25 cellular contexts compared by ENCODE assay signal in genomic region chr17:21814776-21815175, GRCh38.
"Had no signal": no experiment of that assay in that cellular context is flagged by ENCODE, and none has a peak within 500 bp of the region (broad histone marks: within the 10 kb centered on the region; RNA-seq: fewer than 3 reads in every experiment).

No MANE protein-coding gene starts in this region.

- DNase-seq: activated B cell treated with CpG ODN at 0.5 μM for 24 hours; activated CD4-positive, alpha-beta memory T cell treated with anti-CD3 and anti-CD28 coated beads, Interleukin-2, amount 10 ng/mL, durations not matched to agents 7 days and 5 days; activated CD4-positive, alpha-beta T cell treated with anti-CD3 and anti-CD28 coated beads for 48 hours; activated naive CD4-positive, alpha-beta T cell treated with Interleukin-2 at 50 U/mL for 16 hours; activated T-cell treated with anti-CD3 and anti-CD28 coated beads, Interleukin-2, amount 50 U/mL, for 24 hours; anterior cingulate cortex; brain microvascular endothelial cell; cortex of kidney; erythroblast; gastrocnemius medialis; heart left ventricle; immature natural killer cell; naive B cell; sigmoid colon; SK-N-SH; stimulated activated CD4-positive, alpha-beta T cell treated with anti-CD3 and anti-CD28 coated beads, Interleukin-4, amount 100 ng/mL, for 4 hours; stimulated activated naive CD4-positive, alpha-beta T cell; T-cell; T-helper 9 cell; tibial artery; uterus had no signal

- H3K27me3 ChIP-seq: brain microvascular endothelial cell, neural progenitor cell, sigmoid colon, tibial artery, uterus had no signal

- H3K36me3 ChIP-seq: brain microvascular endothelial cell, gastrocnemius medialis, heart left ventricle, pancreas, sigmoid colon, tibial artery, uterus had no signal

- H3K36me3 Mint-ChIP-seq: immature natural killer cell, naive B cell, T-cell had no signal

- H3K27ac ChIP-seq: brain microvascular endothelial cell, gastrocnemius medialis, heart left ventricle, neural progenitor cell, pancreas, sigmoid colon, tibial artery, uterus had no signal

- H3K27ac Mint-ChIP-seq: activated B cell treated with CpG ODN at 0.5 μM for 24 hours; activated CD4-positive, alpha-beta memory T cell treated with anti-CD3 and anti-CD28 coated beads, Interleukin-2, amount 10 ng/mL, durations not matched to agents 7 days and 5 days; activated T-cell treated with anti-CD3 and anti-CD28 coated beads, Interleukin-2, amount 50 U/mL, for 24 hours; activated T-helper 2 cell treated with anti-CD3 and anti-CD28 coated beads, Interferon-gamma antibody, Interleukin-2, Interleukin-4, amounts not matched to agents 10 μg/mL and 5 μg/mL and 100 μg/mL, durations not matched to agents 14 hours and 24 hours and 36 hours; immature natural killer cell; naive B cell; neural progenitor cell; T-cell had no signal

- H3K27me3 Mint-ChIP-seq: activated B cell treated with CpG ODN at 0.5 μM for 24 hours; activated CD4-positive, alpha-beta memory T cell treated with anti-CD3 and anti-CD28 coated beads, Interleukin-2, amount 10 ng/mL, durations not matched to agents 7 days and 5 days; activated T-cell treated with anti-CD3 and anti-CD28 coated beads, Interleukin-2, amount 50 U/mL, for 24 hours; central memory CD8-positive, alpha-beta T cell; naive B cell; T-cell had no signal

- ATAC-seq: gastrocnemius medialis, pancreas, T-cell had no signal

- H3K4me3 ChIP-seq: gastrocnemius medialis, heart left ventricle, neural progenitor cell, pancreas, sigmoid colon, tibial artery, uterus had no signal

- H3K4me1 Mint-ChIP-seq: activated B cell treated with CpG ODN at 0.5 μM for 24 hours; activated CD4-positive, alpha-beta memory T cell treated with anti-CD3 and anti-CD28 coated beads, Interleukin-2, amount 10 ng/mL, durations not matched to agents 7 days and 5 days; central memory CD8-positive, alpha-beta T cell; immature natural killer cell; naive B cell; neural progenitor cell; T-cell had no signal

- H3K4me1 ChIP-seq: gastrocnemius medialis, heart left ventricle, neural progenitor cell, pancreas, sigmoid colon, tibial artery, uterus had no signal

- H3K9me3 ChIP-seq: gastrocnemius medialis, pancreas, SK-N-SH, uterus had no signal

- H3K4me3 Mint-ChIP-seq: activated B cell treated with CpG ODN at 0.5 μM for 24 hours; activated CD4-positive, alpha-beta memory T cell treated with anti-CD3 and anti-CD28 coated beads, Interleukin-2, amount 10 ng/mL, durations not matched to agents 7 days and 5 days; activated T-cell treated with anti-CD3 and anti-CD28 coated beads, Interleukin-2, amount 50 U/mL, for 24 hours; central memory CD8-positive, alpha-beta T cell; immature natural killer cell; naive B cell; neural progenitor cell; T-cell had no signal
